ENCODE assay signal across 8 cellular contexts in the genomic region with DNA sequence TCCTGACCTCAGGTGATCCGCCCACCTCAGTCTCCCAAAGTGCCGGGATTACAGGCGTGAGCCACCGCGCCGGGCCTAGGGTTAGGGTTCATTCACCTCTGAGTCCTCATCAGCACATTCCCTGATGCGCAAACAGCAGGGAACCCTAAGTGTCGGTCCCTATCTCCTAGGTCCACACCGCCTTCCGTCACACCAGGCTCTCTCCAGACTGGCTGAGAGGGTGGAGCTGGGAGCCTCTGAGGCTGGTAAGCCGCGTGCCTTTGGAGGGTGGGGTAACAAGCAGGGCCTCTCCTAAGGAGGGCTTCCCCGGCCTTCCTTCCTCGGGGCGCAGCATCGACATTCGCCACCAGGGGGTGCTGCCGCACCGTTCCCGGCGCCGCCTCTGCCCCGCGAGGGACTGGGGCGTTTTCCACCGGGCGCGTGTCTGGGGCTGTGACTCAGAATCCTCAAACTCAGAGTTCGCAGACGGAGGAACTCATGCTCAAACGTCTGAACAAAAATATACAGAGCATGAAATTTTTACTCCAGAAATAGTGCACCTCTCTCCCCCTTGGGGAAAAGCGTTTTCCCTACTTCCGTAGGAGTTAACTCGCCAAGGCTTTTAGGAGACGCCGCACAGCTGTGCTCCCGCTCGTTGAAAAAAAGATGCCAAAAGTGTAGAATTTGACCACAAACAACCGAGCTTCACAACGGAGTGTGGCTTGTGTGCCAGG.
A peak's percentile ranks its signal among the peaks of the same experiment; 100 is the strongest.
DNase-seq lines count a peak whose midpoint lies in the region; ATAC-seq and TF ChIP-seq lines count a peak whose summit lies in the region.

No MANE protein-coding gene starts in this region.

- peak overlapping the region; percentile 71 for H3K9ac ChIP-seq in BLaER1
- no peak overlapping the region for H3K9ac ChIP-seq in OCI-LY1 (ENCODE audit: low read length)

- H3K27me3 ChIP-seq in BLaER1 (no peaks in the 10 kb centered on the region), OCI-LY1 (ENCODE audit: insufficient read depth, low read length) (no peaks in the 10 kb centered on the region)

- H3K27ac ChIP-seq in BLaER1 (peak overlapping the region; percentile 89), OCI-LY1 (ENCODE audit: low read depth, low read length, poor library complexity, severe bottlenecking) (no peak overlapping the region)

- DNase-seq in activated T-cell treated with anti-CD3 and anti-CD28 coated beads for 24 hours (ENCODE audit: low read depth): peak; percentile 85
- no peak for DNase-seq in epithelial cell of proximal tubule (ENCODE audit: low read depth)
- peak; percentile 84 for DNase-seq in mucosa of gallbladder (ENCODE audit: low spot score)
- DNase-seq in stimulated activated CD8-positive, alpha-beta memory T cell treated with anti-CD3 and anti-CD28 coated beads, Interleukin-4, amount 100 ng/mL, for 1 hour (ENCODE audit: low read depth in 2 of 2, low spot score in 1 of 2): peak; percentile 46 to 67

- no peak overlapping the region for H3K4me3 ChIP-seq in BLaER1
- no peak overlapping the region for H3K4me3 ChIP-seq in OCI-LY1 (ENCODE audit: low read depth, low read length, poor library complexity, severe bottlenecking)
- H3K4me3 ChIP-seq in epithelial cell of proximal tubule (ENCODE audit: low read depth, low read length): peak overlapping the region; percentile 26

- H3K9me2 ChIP-seq in OCI-LY1 (ENCODE audit: low read depth, low read length): no peaks in the 10 kb centered on the region

- ATAC-seq in GM19043 (IDR thresholded peaks at IDR 0.05; ENCODE audit: low read depth, unreplicated experiment): peak; percentile 74
- peak; percentile 81 for ATAC-seq in HG03521 (IDR thresholded peaks at IDR 0.05; ENCODE audit: unreplicated experiment)

- H3K36me3 ChIP-seq in BLaER1: no peaks in the 10 kb centered on the region
- H3K36me3 ChIP-seq in OCI-LY1 (ENCODE audit: insufficient read depth, low read length): no peaks in the 10 kb centered on the region

- H3K9me3 ChIP-seq in BLaER1 (no peaks in the 10 kb centered on the region), OCI-LY1 (ENCODE audit: low read length) (no peaks in the 10 kb centered on the region)

- no peaks in the 10 kb centered on the region for H3F3A ChIP-seq in OCI-LY1 (ENCODE audit: insufficient read depth, low read length)

- no peak overlapping the region for H2AFZ ChIP-seq in OCI-LY1 (ENCODE audit: low read length)

- no peaks in the 10 kb centered on the region for H3K79me2 ChIP-seq in OCI-LY1 (ENCODE audit: insufficient read depth, low read length)

- H3K4me1 ChIP-seq in BLaER1: peaks cover 99% of the 10 kb centered on the region
- peaks cover 4% of the 10 kb centered on the region for H3K4me1 ChIP-seq in OCI-LY1 (ENCODE audit: insufficient read depth, low read length, severe bottlenecking)

- H4K20me1 ChIP-seq in BLaER1 (no peaks in the 10 kb centered on the region), OCI-LY1 (ENCODE audit: insufficient read depth, low read length) (no peaks in the 10 kb centered on the region)

- peak; percentile 92 for TF ChIP-seq CTCF in OCI-LY1 (IDR thresholded peaks at IDR 0.05; ENCODE audit: low read length)
- peak; percentile 95 for TF ChIP-seq CTCF in epithelial cell of proximal tubule (conservative IDR thresholded peaks at IDR 0.05; ENCODE audit: low read depth, low read length)

- peak overlapping the region; percentile 71 for H3K4me2 ChIP-seq in BLaER1
- 0 out of 2 replicates have a peak overlapping the region, but pooled peaks have one; percentile 10 for H3K4me2 ChIP-seq in OCI-LY1 (ENCODE audit: low read length)
